In the genomic region with DNA sequence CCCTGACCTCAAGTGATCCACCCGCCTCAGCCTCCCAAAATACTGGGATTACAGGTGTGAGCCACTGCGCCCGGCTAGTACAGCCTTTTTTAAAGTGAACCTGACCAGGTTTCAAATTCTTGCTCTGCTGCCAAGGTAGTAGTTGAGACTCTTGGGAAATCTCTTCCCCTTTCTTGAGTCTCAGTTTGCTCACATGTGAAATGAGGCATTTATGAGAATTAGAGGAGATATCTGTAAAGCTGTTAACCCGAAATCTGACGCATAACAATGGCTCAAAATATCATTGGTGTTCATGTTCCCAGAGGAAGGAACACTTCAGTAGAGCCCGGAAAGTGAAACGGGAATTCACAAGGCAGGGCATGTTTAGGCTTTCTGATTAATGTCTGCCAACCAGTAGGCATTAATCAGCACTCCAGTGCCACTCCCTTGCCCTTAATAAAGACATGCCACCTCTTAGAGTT, we compare ENCODE assay signal across 11 cellular contexts. TPM values are rescaled to one million over a fixed set of nuclear protein-coding genes. Genes with fewer than 3 reads are reported as not detected.
DNase-seq lines count a peak whose midpoint lies in the region; ATAC-seq and TF ChIP-seq lines count a peak whose summit lies in the region.
"Had no signal": no experiment of that assay in that cellular context is flagged by ENCODE, and none has a peak within 500 bp of the region (broad histone marks: within the 10 kb centered on the region; RNA-seq: fewer than 3 reads in every experiment).

No MANE protein-coding gene starts in this region.

- peaks cover 22% of the 10 kb centered on the region for H3K36me3 ChIP-seq in left ventricle myocardium inferior

- peaks cover 57% of the 10 kb centered on the region for H3K36me3 Mint-ChIP-seq in activated T-cell treated with anti-CD3 and anti-CD28 coated beads, Interleukin-2, amount 50 U/mL, for 24 hours (ENCODE audit: low read depth)
- H3K36me3 Mint-ChIP-seq in T-helper 17 cell (ENCODE audit: low read depth), result peaks cover 4% of the 10 kb centered on the region
- H3K36me3 Mint-ChIP-seq in stimulated activated naive B cell treated with anti-CD40 and anti-IgM and Interleukin-4, amounts not matched to agents 10 μg/mL and 1 μg/mL and 100 μg/mL, for 72 hours, result peaks cover 25 to 41% of the 10 kb centered on the region in 2 donors

- peaks cover 47% of the 10 kb centered on the region for H3K4me1 Mint-ChIP-seq in activated T-cell treated with anti-CD3 and anti-CD28 coated beads, Interleukin-2, amount 50 U/mL, for 24 hours (ENCODE audit: low read depth)
- peaks cover 20% of the 10 kb centered on the region for H3K4me1 Mint-ChIP-seq in T-helper 17 cell
- H3K4me1 Mint-ChIP-seq in stimulated activated naive B cell treated with anti-CD40 and anti-IgM and Interleukin-4, amounts not matched to agents 10 μg/mL and 1 μg/mL and 100 μg/mL, for 72 hours, result peaks cover 33 to 67% of the 10 kb centered on the region in 2 donors

- TF ChIP-seq CTCF in left ventricle myocardium inferior (IDR thresholded peaks at IDR 0.05; ENCODE audit: borderline replicate concordance), result no peak

- peak overlapping the region; percentile 92 for H3K27ac ChIP-seq in left ventricle myocardium inferior (replicated peaks)

- no peak for ATAC-seq in T-helper 17 cell
- ATAC-seq in stimulated activated naive B cell treated with anti-CD40 and anti-IgM and Interleukin-4, amounts not matched to agents 10 μg/mL and 1 μg/mL and 100 μg/mL, for 72 hours (replicated peaks), result no peak
- ATAC-seq in HG02852 (IDR thresholded peaks at IDR 0.05; ENCODE audit: unreplicated experiment), result no peak

- peak overlapping the region; percentile 59 for H3K4me3 Mint-ChIP-seq in activated T-cell treated with anti-CD3 and anti-CD28 coated beads, Interleukin-2, amount 50 U/mL, for 24 hours
- H3K4me3 Mint-ChIP-seq in T-helper 17 cell, result peak overlapping the region; percentile 50
- H3K4me3 Mint-ChIP-seq in stimulated activated naive B cell treated with anti-CD40 and anti-IgM and Interleukin-4, amounts not matched to agents 10 μg/mL and 1 μg/mL and 100 μg/mL, for 72 hours, result peak overlapping the region; percentile 51 to 53

- no peaks in the 10 kb centered on the region for H3K9me3 Mint-ChIP-seq in activated T-cell treated with anti-CD3 and anti-CD28 coated beads, Interleukin-2, amount 50 U/mL, for 24 hours
- H3K9me3 Mint-ChIP-seq in stimulated activated naive B cell treated with anti-CD40 and anti-IgM and Interleukin-4, amounts not matched to agents 10 μg/mL and 1 μg/mL and 100 μg/mL, for 72 hours, result no peaks in the 10 kb centered on the region

- peaks cover 63% of the 10 kb centered on the region for H3K4me1 ChIP-seq in left ventricle myocardium inferior

- peak overlapping the region; percentile 44 for H3K27ac Mint-ChIP-seq in activated T-cell treated with anti-CD3 and anti-CD28 coated beads, Interleukin-2, amount 50 U/mL, for 24 hours
- H3K27ac Mint-ChIP-seq in T-helper 17 cell, result peak overlapping the region; percentile 9
- peak overlapping the region; percentile 43 for H3K27ac Mint-ChIP-seq in stimulated activated naive B cell treated with anti-CD40 and anti-IgM and Interleukin-4, amounts not matched to agents 10 μg/mL and 1 μg/mL and 100 μg/mL, for 72 hours

- H3K9me3 ChIP-seq in T-helper 17 cell (ENCODE audit: control insufficient read depth, low read length, poor library complexity, severe bottlenecking) (no peaks in the 10 kb centered on the region), left ventricle myocardium inferior (replicated peaks) (no peaks in the 10 kb centered on the region)

- no peaks in the 10 kb centered on the region for H3K27me3 Mint-ChIP-seq in activated T-cell treated with anti-CD3 and anti-CD28 coated beads, Interleukin-2, amount 50 U/mL, for 24 hours
- H3K27me3 Mint-ChIP-seq in T-helper 17 cell, result no peaks in the 10 kb centered on the region
- no peaks in the 10 kb centered on the region for H3K27me3 Mint-ChIP-seq in stimulated activated naive B cell treated with anti-CD40 and anti-IgM and Interleukin-4, amounts not matched to agents 10 μg/mL and 1 μg/mL and 100 μg/mL, for 72 hours

- peak overlapping the region; percentile 94 for H3K4me3 ChIP-seq in left ventricle myocardium inferior

- intact Hi-C loops in left ventricle myocardium inferior (cut with micrococcal nuclease), result no loop called here

- no peaks in the 10 kb centered on the region for H3K27me3 ChIP-seq in left ventricle myocardium inferior (ENCODE audit: low read depth)

- no peak for DNase-seq in activated T-cell treated with anti-CD3 and anti-CD28 coated beads, Interleukin-2, amount 50 U/mL, for 24 hours
- DNase-seq in activated T-cell treated with anti-CD3 and anti-CD28 coated beads for 4 hours, result no peak
- DNase-seq in T-helper 17 cell, result no peak
- no peak for DNase-seq in left ventricle myocardium inferior
- DNase-seq in stimulated activated naive B cell treated with anti-CD40 and anti-IgM and Interleukin-4, amounts not matched to agents 10 μg/mL and 1 μg/mL and 100 μg/mL, for 72 hours, result no peak
- no peak for DNase-seq in GDM1 (lab: John Stamatoyannopoulos, UW)
- DNase-seq in NCI-H524 (lab: John Stamatoyannopoulos, UW), result no peak
- DNase-seq: activated gamma-delta T cell treated with Interleukin-2 at 50 U/mL for 16 hours, foreskin melanocyte, OCI-M1 had no signal

RNA-seq across cellular contexts. Expression of gene ARPC5L, which starts 1.5 kb away (rescaled TPM):
- total RNA-seq in T-helper 17 cell (10 to 100 TPM; 37.5 to 44.7 TPM), left ventricle myocardium inferior (39.2 TPM)

RNA-seq across cellular contexts. Expression of gene RPL35, which starts 1.6 kb away (rescaled TPM):
- total RNA-seq in T-helper 17 cell (1,000 to 10,000 TPM; 1,657 to 1,708 TPM), left ventricle myocardium inferior (686 TPM)

RNA-seq across cellular contexts. Expression of gene WDR38, which starts 10.1 kb away (rescaled TPM):
- total RNA-seq in T-helper 17 cell (not detected), left ventricle myocardium inferior (not detected)
